In genomic region chrX:88366314-88366713, GRCh38 we compare ENCODE assay signal across 38 cellular contexts.
"Had no signal": no experiment of that assay in that cellular context is flagged by ENCODE, and none has a peak within 500 bp of the region (broad histone marks: within the 10 kb centered on the region; RNA-seq: fewer than 3 reads in every experiment).

No MANE protein-coding gene starts in this region.

- DNase-seq: activated effector memory CD4-positive, alpha-beta T cell treated with anti-CD3 and anti-CD28 coated beads, Interleukin-2, amount 50 U/mL, for 16 hours; activated effector memory CD4-positive, alpha-beta T cell treated with Interleukin-2 at 50 U/mL for 16 hours; activated gamma-delta T cell; activated gamma-delta T cell treated with Interleukin-2 at 50 U/mL for 16 hours; activated naive CD4-positive, alpha-beta T cell; activated naive CD4-positive, alpha-beta T cell treated with anti-CD3 and anti-CD28 coated beads for 36 hours; activated naive CD4-positive, alpha-beta T cell treated with anti-CD3 and anti-CD28 coated beads, Interleukin-2, amount 10 ng/mL, durations not matched to agents 7 days and 5 days; activated naive CD4-positive, alpha-beta T cell treated with anti-CD3 and anti-CD28 coated beads, Interleukin-2, amount 50 U/mL, for 16 hours; activated naive CD4-positive, alpha-beta T cell treated with Interleukin-2 at 50 U/mL for 16 hours; activated naive CD8-positive, alpha-beta T cell treated with anti-CD3 and anti-CD28 coated beads for 36 hours; activated naive CD8-positive, alpha-beta T cell treated with anti-CD3 and anti-CD28 coated beads, Interleukin-2, amount 10 ng/mL, durations not matched to agents 7 days and 5 days; activated naive CD8-positive, alpha-beta T cell treated with anti-CD3 and anti-CD28 coated beads, Interleukin-2, amount 50 U/mL, for 24 hours; activated T-cell treated with anti-CD3 and anti-CD28 coated beads, Interleukin-2, amount 50 U/mL, for 24 hours; activated T-cell treated with anti-CD3 and anti-CD28 coated beads, Interleukin-2, amount 50 U/mL, for 4 hours; activated T-cell treated with anti-CD3 and anti-CD28 coated beads, Interleukin-2, amount 50 U/mL, for 48 hours; adrenal gland; amniotic stem cell; amygdala; anterior cingulate cortex; aorta; body of pancreas; brain microvascular endothelial cell; caudate nucleus; central memory CD4-positive, alpha-beta T cell; cerebellar nuclear complex had no signal

- H3K27ac Mint-ChIP-seq: activated naive CD4-positive, alpha-beta T cell treated with anti-CD3 and anti-CD28 coated beads for 36 hours; activated naive CD4-positive, alpha-beta T cell treated with anti-CD3 and anti-CD28 coated beads, Interleukin-2, amount 10 ng/mL, durations not matched to agents 7 days and 5 days; activated naive CD4-positive, alpha-beta T cell treated with anti-CD3 and anti-CD28 coated beads, Interleukin-2, amount 50 U/mL, for 24 hours; activated naive CD4-positive, alpha-beta T cell treated with anti-CD3 and anti-CD28 coated beads, Interleukin-2, amount 50 U/mL, for 72 hours; activated naive CD8-positive, alpha-beta T cell; activated naive CD8-positive, alpha-beta T cell treated with anti-CD3 and anti-CD28 coated beads for 36 hours; activated naive CD8-positive, alpha-beta T cell treated with anti-CD3 and anti-CD28 coated beads, Interleukin-2, amount 10 ng/mL, durations not matched to agents 7 days and 5 days; activated naive CD8-positive, alpha-beta T cell treated with anti-CD3 and anti-CD28 coated beads, Interleukin-2, amount 50 U/mL, for 24 hours; activated T-cell treated with anti-CD3 and anti-CD28 coated beads, Interleukin-2, amount 50 U/mL, for 24 hours; activated T-helper 1 cell treated with anti-CD3 and anti-CD28 coated beads, Interleukin-12 subunit alpha, Interleukin-12 subunit beta, Interleukin-2, Interleukin-4 antibody, amounts not matched to agents 30 ng/mL and 10 ng/mL and 1 ng/mL, durations not matched to agents 14 hours and 24 hours and 36 hours; activated T-helper 17 cell treated with anti-CD3 and anti-CD28 coated beads, Interleukin-2, amount 50 U/mL, for 72 hours; activated T-helper 2 cell treated with anti-CD3 and anti-CD28 coated beads, Interferon-gamma antibody, Interleukin-2, Interleukin-4, amounts not matched to agents 10 μg/mL and 5 μg/mL and 100 μg/mL, durations not matched to agents 14 hours and 24 hours and 36 hours; brain had no signal

- H3K4me3 Mint-ChIP-seq: activated naive CD4-positive, alpha-beta T cell treated with anti-CD3 and anti-CD28 coated beads for 36 hours; activated naive CD4-positive, alpha-beta T cell treated with anti-CD3 and anti-CD28 coated beads, Interleukin-2, amount 10 ng/mL, durations not matched to agents 7 days and 5 days; activated naive CD4-positive, alpha-beta T cell treated with anti-CD3 and anti-CD28 coated beads, Interleukin-2, amount 50 U/mL, for 24 hours; activated naive CD8-positive, alpha-beta T cell; activated naive CD8-positive, alpha-beta T cell treated with anti-CD3 and anti-CD28 coated beads for 36 hours; activated naive CD8-positive, alpha-beta T cell treated with anti-CD3 and anti-CD28 coated beads, Interleukin-2, amount 10 ng/mL, durations not matched to agents 7 days and 5 days; activated naive CD8-positive, alpha-beta T cell treated with anti-CD3 and anti-CD28 coated beads, Interleukin-2, amount 50 U/mL, for 24 hours; activated T-cell treated with anti-CD3 and anti-CD28 coated beads, Interleukin-2, amount 50 U/mL, for 24 hours; activated T-cell treated with anti-CD3 and anti-CD28 coated beads, Interleukin-2, amount 50 U/mL, for 4 hours; activated T-helper 1 cell treated with anti-CD3 and anti-CD28 coated beads, Interleukin-12 subunit alpha, Interleukin-12 subunit beta, Interleukin-2, Interleukin-4 antibody, amounts not matched to agents 30 ng/mL and 10 ng/mL and 1 ng/mL, durations not matched to agents 14 hours and 24 hours and 36 hours; activated T-helper 17 cell treated with anti-CD3 and anti-CD28 coated beads, Interleukin-2, amount 50 U/mL, for 72 hours; brain; central memory CD8-positive, alpha-beta T cell had no signal

- H3K4me1 ChIP-seq: adrenal gland, ascending aorta, body of pancreas, breast epithelium had no signal

- H3K27ac ChIP-seq: adrenal gland, ascending aorta, body of pancreas, brain microvascular endothelial cell, breast epithelium, cardiac muscle cell had no signal

- ATAC-seq: activated naive CD4-positive, alpha-beta T cell treated with anti-CD3 and anti-CD28 coated beads, Interleukin-2, amount 50 U/mL, for 72 hours; activated naive CD8-positive, alpha-beta T cell treated with anti-CD3 and anti-CD28 coated beads, Interleukin-2, amount 50 U/mL, for 24 hours; activated T-cell treated with anti-CD3 and anti-CD28 coated beads, Interleukin-2, amount 50 U/mL, for 4 hours; activated T-helper 17 cell treated with anti-CD3 and anti-CD28 coated beads, Interleukin-2, amount 50 U/mL, for 72 hours; body of pancreas had no signal

- H3K4me1 Mint-ChIP-seq: activated naive CD4-positive, alpha-beta T cell treated with anti-CD3 and anti-CD28 coated beads, Interleukin-2, amount 10 ng/mL, durations not matched to agents 7 days and 5 days; activated naive CD4-positive, alpha-beta T cell treated with anti-CD3 and anti-CD28 coated beads, Interleukin-2, amount 50 U/mL, for 24 hours; activated naive CD8-positive, alpha-beta T cell treated with anti-CD3 and anti-CD28 coated beads for 36 hours; activated naive CD8-positive, alpha-beta T cell treated with anti-CD3 and anti-CD28 coated beads, Interleukin-2, amount 10 ng/mL, durations not matched to agents 7 days and 5 days; activated naive CD8-positive, alpha-beta T cell treated with anti-CD3 and anti-CD28 coated beads, Interleukin-2, amount 50 U/mL, for 24 hours; activated T-helper 17 cell treated with anti-CD3 and anti-CD28 coated beads, Interleukin-2, amount 50 U/mL, for 72 hours; brain; central memory CD8-positive, alpha-beta T cell had no signal

- H3K27me3 ChIP-seq: adrenal gland, ascending aorta, body of pancreas, brain microvascular endothelial cell, cardiac muscle cell had no signal

- FAIRE-seq: bronchial epithelial cell, colon had no signal

- H3K9me3 Mint-ChIP-seq: activated naive CD4-positive, alpha-beta T cell treated with anti-CD3 and anti-CD28 coated beads for 36 hours; activated naive CD8-positive, alpha-beta T cell treated with anti-CD3 and anti-CD28 coated beads for 36 hours; activated naive CD8-positive, alpha-beta T cell treated with anti-CD3 and anti-CD28 coated beads, Interleukin-2, amount 10 ng/mL, durations not matched to agents 7 days and 5 days; activated naive CD8-positive, alpha-beta T cell treated with anti-CD3 and anti-CD28 coated beads, Interleukin-2, amount 50 U/mL, for 24 hours; activated T-helper 1 cell treated with anti-CD3 and anti-CD28 coated beads, Interleukin-12 subunit alpha, Interleukin-12 subunit beta, Interleukin-2, Interleukin-4 antibody, amounts not matched to agents 30 ng/mL and 10 ng/mL and 1 ng/mL, durations not matched to agents 14 hours and 24 hours and 36 hours had no signal

- H3K27me3 Mint-ChIP-seq: activated naive CD4-positive, alpha-beta T cell treated with anti-CD3 and anti-CD28 coated beads, Interleukin-2, amount 10 ng/mL, durations not matched to agents 7 days and 5 days; activated naive CD4-positive, alpha-beta T cell treated with anti-CD3 and anti-CD28 coated beads, Interleukin-2, amount 50 U/mL, for 24 hours; activated naive CD8-positive, alpha-beta T cell; activated naive CD8-positive, alpha-beta T cell treated with anti-CD3 and anti-CD28 coated beads for 36 hours; activated naive CD8-positive, alpha-beta T cell treated with anti-CD3 and anti-CD28 coated beads, Interleukin-2, amount 10 ng/mL, durations not matched to agents 7 days and 5 days; activated naive CD8-positive, alpha-beta T cell treated with anti-CD3 and anti-CD28 coated beads, Interleukin-2, amount 50 U/mL, for 24 hours; activated T-cell treated with anti-CD3 and anti-CD28 coated beads, Interleukin-2, amount 50 U/mL, for 24 hours; activated T-helper 17 cell treated with anti-CD3 and anti-CD28 coated beads, Interleukin-2, amount 50 U/mL, for 72 hours; central memory CD8-positive, alpha-beta T cell had no signal

- H3K36me3 Mint-ChIP-seq: activated naive CD4-positive, alpha-beta T cell treated with anti-CD3 and anti-CD28 coated beads, Interleukin-2, amount 10 ng/mL, durations not matched to agents 7 days and 5 days; activated naive CD4-positive, alpha-beta T cell treated with anti-CD3 and anti-CD28 coated beads, Interleukin-2, amount 50 U/mL, for 24 hours; activated naive CD8-positive, alpha-beta T cell; activated naive CD8-positive, alpha-beta T cell treated with anti-CD3 and anti-CD28 coated beads for 36 hours; activated naive CD8-positive, alpha-beta T cell treated with anti-CD3 and anti-CD28 coated beads, Interleukin-2, amount 10 ng/mL, durations not matched to agents 7 days and 5 days; brain had no signal

- H3K9me3 ChIP-seq: adrenal gland, ascending aorta, body of pancreas had no signal

- H3K4me3 ChIP-seq: adrenal gland, ascending aorta, body of pancreas, breast epithelium, cardiac muscle cell had no signal

- H3K36me3 ChIP-seq: adrenal gland, ascending aorta, brain microvascular endothelial cell, breast epithelium, cardiac muscle cell had no signal
